In genomic region chr14:103721334-103722120, GRCh38 we compare ENCODE assay signal across 12 cellular contexts. TPM values are rescaled to one million over a fixed set of nuclear protein-coding genes. Genes with fewer than 3 reads are reported as not detected.
DNase-seq lines count a peak whose midpoint lies in the region; ATAC-seq and TF ChIP-seq lines count a peak whose summit lies in the region.
"Had no signal": no experiment of that assay in that cellular context is flagged by ENCODE, and none has a peak within 500 bp of the region (broad histone marks: within the 10 kb centered on the region; RNA-seq: fewer than 3 reads in every experiment).

No MANE protein-coding gene starts in this region.

- peaks cover 78% of the 10 kb centered on the region for H3K4me1 ChIP-seq in left ventricle myocardium inferior

- H3K4me3 ChIP-seq in left ventricle myocardium inferior = no peak overlapping the region
- H3K4me3 ChIP-seq: upper lobe of left lung had no signal

- H3K9me3 ChIP-seq in left ventricle myocardium inferior (replicated peaks) = no peaks in the 10 kb centered on the region
- H3K9me3 ChIP-seq: upper lobe of left lung had no signal

- no peak overlapping the region for H3K27ac ChIP-seq in left ventricle myocardium inferior (replicated peaks)

- CTCF ChIA-PET in activated CD4-positive, alpha-beta memory T cell treated with anti-CD3 and anti-CD28 coated beads for 36 hours (lab: Charles Lee) = interaction anchor here (1.1 kb wide), 1 partner anchor 25 kb away, joined by 3 read pairs; no protein-coding TSS in a partner anchor
- CTCF ChIA-PET in activated CD4-positive, alpha-beta memory T cell treated with anti-CD3 and anti-CD28 coated beads, Interleukin-2, amount 10 ng/mL, durations not matched to agents 7 days and 5 days (lab: Charles Lee) = no interaction called here

- H3K27me3 ChIP-seq in left ventricle myocardium inferior (ENCODE audit: low read depth) = no peaks in the 10 kb centered on the region
- H3K27me3 ChIP-seq: upper lobe of left lung had no signal

- no peaks in the 10 kb centered on the region for H3K36me3 ChIP-seq in left ventricle myocardium inferior

- intact Hi-C loops in activated CD4-positive, alpha-beta memory T cell treated with anti-CD3 and anti-CD28 coated beads for 36 hours (cut with micrococcal nuclease) = no loop called here
- intact Hi-C loops in head of caudate nucleus (cut with DNase I) = no loop called here
- intact Hi-C loops in left ventricle myocardium inferior (cut with micrococcal nuclease) = no loop called here

- H3K9me3 Mint-ChIP-seq in activated CD4-positive, alpha-beta memory T cell treated with anti-CD3 and anti-CD28 coated beads for 36 hours = no peaks in the 10 kb centered on the region
- no peaks in the 10 kb centered on the region for H3K9me3 Mint-ChIP-seq in activated CD4-positive, alpha-beta memory T cell treated with anti-CD3 and anti-CD28 coated beads, Interleukin-2, amount 10 ng/mL, durations not matched to agents 7 days and 5 days
- no peaks in the 10 kb centered on the region for H3K9me3 Mint-ChIP-seq in activated T-helper 17 cell treated with anti-CD3 and anti-CD28 coated beads, Interleukin-2, amount 50 U/mL, for 72 hours
- H3K9me3 Mint-ChIP-seq: activated B cell treated with CpG ODN at 0.5 μM for 24 hours had no signal

- H3K36me3 Mint-ChIP-seq in activated CD4-positive, alpha-beta memory T cell treated with anti-CD3 and anti-CD28 coated beads for 36 hours = no peaks in the 10 kb centered on the region
- peaks cover 3% of the 10 kb centered on the region for H3K36me3 Mint-ChIP-seq in activated CD4-positive, alpha-beta memory T cell treated with anti-CD3 and anti-CD28 coated beads, Interleukin-2, amount 10 ng/mL, durations not matched to agents 7 days and 5 days (ENCODE audit: low read depth)
- peaks cover 9% of the 10 kb centered on the region for H3K36me3 Mint-ChIP-seq in activated T-helper 17 cell treated with anti-CD3 and anti-CD28 coated beads, Interleukin-2, amount 50 U/mL, for 72 hours (ENCODE audit: low read depth)

- TF ChIP-seq CTCF in left ventricle myocardium inferior (IDR thresholded peaks at IDR 0.05; ENCODE audit: borderline replicate concordance) = no peak

- H3K4me3 Mint-ChIP-seq in activated CD4-positive, alpha-beta memory T cell treated with anti-CD3 and anti-CD28 coated beads for 36 hours = no peak overlapping the region
- H3K4me3 Mint-ChIP-seq in activated CD4-positive, alpha-beta memory T cell treated with anti-CD3 and anti-CD28 coated beads, Interleukin-2, amount 10 ng/mL, durations not matched to agents 7 days and 5 days = no peak overlapping the region
- peak overlapping the region; percentile 79 for H3K4me3 Mint-ChIP-seq in activated T-helper 17 cell treated with anti-CD3 and anti-CD28 coated beads, Interleukin-2, amount 50 U/mL, for 72 hours
- H3K4me3 Mint-ChIP-seq: activated B cell treated with CpG ODN at 0.5 μM for 24 hours had no signal

- peaks cover 39% of the 10 kb centered on the region for H3K4me1 Mint-ChIP-seq in activated CD4-positive, alpha-beta memory T cell treated with anti-CD3 and anti-CD28 coated beads for 36 hours (ENCODE audit: low read depth)
- H3K4me1 Mint-ChIP-seq in activated CD4-positive, alpha-beta memory T cell treated with anti-CD3 and anti-CD28 coated beads, Interleukin-2, amount 10 ng/mL, durations not matched to agents 7 days and 5 days = peaks cover 22% of the 10 kb centered on the region
- peaks cover 26% of the 10 kb centered on the region for H3K4me1 Mint-ChIP-seq in activated T-helper 17 cell treated with anti-CD3 and anti-CD28 coated beads, Interleukin-2, amount 50 U/mL, for 72 hours

- DNase-seq in activated CD4-positive, alpha-beta memory T cell treated with anti-CD3 and anti-CD28 coated beads for 36 hours = peak; percentile 74
- DNase-seq in activated CD4-positive, alpha-beta memory T cell treated with anti-CD3 and anti-CD28 coated beads, Interleukin-2, amount 10 ng/mL, durations not matched to agents 7 days and 5 days = no peak
- DNase-seq in head of caudate nucleus = peak; percentile 49 to 93 (median 78)
- DNase-seq in stimulated activated CD4-positive, alpha-beta T cell treated with anti-CD3 and anti-CD28 coated beads, TNF-alpha, amount 100 ng/mL, for 24 hours (ENCODE audit: low read depth in 3 of 3) = peak in 2 of 3 experiments; percentile 19 to 36
- no peak for DNase-seq in left ventricle myocardium inferior
- DNase-seq in SKM-1 treated with dmso at 0.1 percent for 144 hours (lab: John Stamatoyannopoulos, UW; ENCODE audit: unreplicated experiment) = no peak
- DNase-seq: activated B cell treated with CpG ODN at 0.5 μM for 24 hours, GF-D8, NCI-H2081 treated with DMSO at 0.1 percent for 48 hours had no signal

- POLR2A ChIA-PET in activated CD4-positive, alpha-beta memory T cell treated with anti-CD3 and anti-CD28 coated beads for 36 hours (lab: Charles Lee) = no interaction called here
- POLR2A ChIA-PET in activated CD4-positive, alpha-beta memory T cell treated with anti-CD3 and anti-CD28 coated beads, Interleukin-2, amount 10 ng/mL, durations not matched to agents 7 days and 5 days (lab: Charles Lee) = no interaction called here

- no peaks in the 10 kb centered on the region for H3K27me3 Mint-ChIP-seq in activated CD4-positive, alpha-beta memory T cell treated with anti-CD3 and anti-CD28 coated beads for 36 hours
- no peaks in the 10 kb centered on the region for H3K27me3 Mint-ChIP-seq in activated CD4-positive, alpha-beta memory T cell treated with anti-CD3 and anti-CD28 coated beads, Interleukin-2, amount 10 ng/mL, durations not matched to agents 7 days and 5 days
- no peaks in the 10 kb centered on the region for H3K27me3 Mint-ChIP-seq in activated T-helper 17 cell treated with anti-CD3 and anti-CD28 coated beads, Interleukin-2, amount 50 U/mL, for 72 hours
- H3K27me3 Mint-ChIP-seq: activated B cell treated with CpG ODN at 0.5 μM for 24 hours had no signal

- peak overlapping the region; percentile 60 for H3K27ac Mint-ChIP-seq in activated CD4-positive, alpha-beta memory T cell treated with anti-CD3 and anti-CD28 coated beads for 36 hours
- no peak overlapping the region for H3K27ac Mint-ChIP-seq in activated CD4-positive, alpha-beta memory T cell treated with anti-CD3 and anti-CD28 coated beads, Interleukin-2, amount 10 ng/mL, durations not matched to agents 7 days and 5 days
- H3K27ac Mint-ChIP-seq in activated T-helper 17 cell treated with anti-CD3 and anti-CD28 coated beads, Interleukin-2, amount 50 U/mL, for 72 hours = peak overlapping the region; percentile 93
- H3K27ac Mint-ChIP-seq: activated B cell treated with CpG ODN at 0.5 μM for 24 hours had no signal

- ATAC-seq in activated T-helper 17 cell treated with anti-CD3 and anti-CD28 coated beads, Interleukin-2, amount 50 U/mL, for 72 hours (replicated peaks) = peak; percentile 98
- ATAC-seq in HG03108 (IDR thresholded peaks at IDR 0.05; ENCODE audit: unreplicated experiment) = no peak

RNA-seq across cellular contexts. Expression of gene ZFYVE21, which starts 5.9 kb away (rescaled TPM):
- 10 to 100 TPM; 14.9 to 15.9 TPM for total RNA-seq in activated CD4-positive, alpha-beta memory T cell treated with anti-CD3 and anti-CD28 coated beads for 36 hours
- total RNA-seq in activated CD4-positive, alpha-beta memory T cell treated with anti-CD3 and anti-CD28 coated beads, Interleukin-2, amount 10 ng/mL, durations not matched to agents 7 days and 5 days = 10 to 100 TPM; 17.4 to 17.8 TPM
- total RNA-seq in activated T-helper 17 cell treated with anti-CD3 and anti-CD28 coated beads, Interleukin-2, amount 50 U/mL, for 72 hours = 10 to 100 TPM; 18.2 to 20.6 TPM
- total RNA-seq in left ventricle myocardium inferior = 50.5 TPM

RNA-seq across cellular contexts. Expression of gene XRCC3, which starts 6.3 kb away (rescaled TPM):
- total RNA-seq in activated CD4-positive, alpha-beta memory T cell treated with anti-CD3 and anti-CD28 coated beads for 36 hours = 10 to 100 TPM; 41.9 to 48.5 TPM
- total RNA-seq in activated CD4-positive, alpha-beta memory T cell treated with anti-CD3 and anti-CD28 coated beads, Interleukin-2, amount 10 ng/mL, durations not matched to agents 7 days and 5 days = 10 to 100 TPM; 35.9 to 39.6 TPM
- 10 to 100 TPM; 36.4 to 62.4 TPM for total RNA-seq in activated T-helper 17 cell treated with anti-CD3 and anti-CD28 coated beads, Interleukin-2, amount 50 U/mL, for 72 hours
- 4.1 TPM for total RNA-seq in left ventricle myocardium inferior

Comparison
In these comparisons a context has a peak if more than half of its experiments do, and no peak if none do; other contexts are left out.
1. DNase-seq: peak in activated CD4-positive, alpha-beta memory T cell treated with anti-CD3 and anti-CD28 coated beads for 36 hours (single experiment), head of caudate nucleus (42 of 42) and stimulated activated CD4-positive, alpha-beta T cell treated with anti-CD3 and anti-CD28 coated beads, TNF-alpha, amount 100 ng/mL, for 24 hours (2 of 3); none in activated CD4-positive, alpha-beta memory T cell treated with anti-CD3 and anti-CD28 coated beads, Interleukin-2, amount 10 ng/mL, durations not matched to agents 7 days and 5 days (single experiment), left ventricle myocardium inferior (single experiment) and SKM-1 treated with dmso at 0.1 percent for 144 hours (single experiment).